9 cellular contexts compared by ENCODE assay signal in the genomic region with DNA sequence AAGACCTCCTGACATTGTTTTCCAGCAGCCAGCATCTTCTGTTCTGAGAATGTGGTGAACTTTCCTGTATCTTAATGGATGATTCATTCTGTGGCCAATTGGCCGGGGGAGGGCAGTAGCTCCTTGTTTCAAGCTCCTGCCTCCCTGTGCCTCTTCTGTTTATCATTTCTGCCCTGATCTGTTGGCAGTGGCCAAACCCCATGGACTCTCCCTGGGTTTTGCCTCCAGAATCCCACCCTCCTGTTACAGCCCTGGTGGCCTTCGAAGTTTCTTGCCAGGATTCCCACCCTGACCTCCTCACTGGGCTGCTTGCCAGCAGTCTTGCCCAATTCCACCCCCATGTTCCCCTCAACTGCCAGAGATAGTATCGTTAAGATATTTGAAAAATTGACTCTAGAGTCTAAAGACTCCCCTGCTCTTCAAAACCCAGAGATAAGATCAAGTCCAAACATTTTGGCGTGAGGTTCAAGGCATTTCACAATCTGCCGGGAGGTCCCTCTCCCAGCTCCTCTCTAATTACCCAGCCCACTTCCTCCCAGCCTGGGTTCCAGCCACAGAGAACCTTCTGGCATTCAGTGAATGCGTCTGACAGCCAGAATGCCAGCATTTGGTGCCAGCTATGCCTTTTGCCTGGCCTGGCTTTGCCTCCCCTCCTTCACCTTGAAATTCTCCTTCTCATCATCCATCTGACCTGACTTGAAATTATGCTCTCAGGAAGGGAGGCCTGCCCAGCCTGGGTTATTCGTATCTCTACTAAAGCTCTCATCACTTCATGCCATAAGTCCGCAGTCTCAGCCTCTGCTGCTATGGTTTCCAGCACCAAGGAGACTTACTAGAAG. TPM values are rescaled to one million over a fixed set of nuclear protein-coding genes. Genes with fewer than 3 reads are reported as not detected.
A peak's percentile ranks its signal among the peaks of the same experiment; 100 is the strongest.
DNase-seq lines count a peak whose midpoint lies in the region; ATAC-seq and TF ChIP-seq lines count a peak whose summit lies in the region.
"Had no signal": no experiment of that assay in that cellular context is flagged by ENCODE, and none has a peak within 500 bp of the region (broad histone marks: within the 10 kb centered on the region; RNA-seq: fewer than 3 reads in every experiment).

No MANE protein-coding gene starts in this region.

- no peaks in the 10 kb centered on the region for H3K27me3 ChIP-seq in WERI-Rb-1 (ENCODE audit: insufficient read depth, low read depth, severe bottlenecking)

- no peak overlapping the region for H3K4me3 ChIP-seq in WERI-Rb-1 (ENCODE audit: low read depth, low read length)

- no peak for TF ChIP-seq CTCF in WERI-Rb-1 (IDR thresholded peaks at IDR 0.05; ENCODE audit: low read depth, low read length)

- ATAC-seq in activated T-helper 17 cell treated with anti-CD3 and anti-CD28 coated beads, Interleukin-2, amount 50 U/mL, for 72 hours (replicated peaks), result peak; percentile 80

- DNase-seq in ACHN (peak; percentile 87), HuH-7.5 (ENCODE audit: low spot score) (peak; percentile 30), iPS-NIHi7 (ENCODE audit: extremely low spot score) (peak; percentile 32), stromal cell of bone marrow (ENCODE audit: low read depth) (peak; percentile 97), NCI-H82 (lab: John Stamatoyannopoulos, UW) (no peak), D341Med (ENCODE audit: low spot score) (no peak), WERI-Rb-1 (no peak)

- no peaks in the 10 kb centered on the region for H3K27me3 Mint-ChIP-seq in activated T-helper 17 cell treated with anti-CD3 and anti-CD28 coated beads, Interleukin-2, amount 50 U/mL, for 72 hours

- peak overlapping the region; percentile 6 for H3K27ac Mint-ChIP-seq in activated T-helper 17 cell treated with anti-CD3 and anti-CD28 coated beads, Interleukin-2, amount 50 U/mL, for 72 hours
- H3K27ac Mint-ChIP-seq: activated naive CD8-positive, alpha-beta T cell had no signal

- peaks cover 6% of the 10 kb centered on the region for H3K4me1 Mint-ChIP-seq in activated T-helper 17 cell treated with anti-CD3 and anti-CD28 coated beads, Interleukin-2, amount 50 U/mL, for 72 hours

- H3K4me3 Mint-ChIP-seq in activated T-helper 17 cell treated with anti-CD3 and anti-CD28 coated beads, Interleukin-2, amount 50 U/mL, for 72 hours, result no peak overlapping the region
- H3K4me3 Mint-ChIP-seq: activated naive CD8-positive, alpha-beta T cell had no signal

- no peaks in the 10 kb centered on the region for H3K36me3 ChIP-seq in WERI-Rb-1

- no peaks in the 10 kb centered on the region for H3K9me3 Mint-ChIP-seq in activated T-helper 17 cell treated with anti-CD3 and anti-CD28 coated beads, Interleukin-2, amount 50 U/mL, for 72 hours

- in situ Hi-C loops in ACHN (cut with HindIII; ENCODE audit: low pct_ligation_motif_present, low pct_unique_long_range_greater_than_20kb, low sequenced_read_pairs), result no loop called here

- H3K36me3 Mint-ChIP-seq in activated T-helper 17 cell treated with anti-CD3 and anti-CD28 coated beads, Interleukin-2, amount 50 U/mL, for 72 hours (ENCODE audit: low read depth), result no peaks in the 10 kb centered on the region
- H3K36me3 Mint-ChIP-seq: activated naive CD8-positive, alpha-beta T cell had no signal

- H3K9me3 ChIP-seq in WERI-Rb-1 (ENCODE audit: severe bottlenecking), result no peaks in the 10 kb centered on the region

- H3K27ac ChIP-seq in WERI-Rb-1, result no peak overlapping the region

RNA-seq across cellular contexts. Expression of gene TXNRD1, which starts 37.7 kb away (rescaled TPM):
- 100 to 1,000 TPM in 1 of 2 donors, 10 to 100 TPM in 1; 69.2 to 119 TPM for total RNA-seq in activated T-helper 17 cell treated with anti-CD3 and anti-CD28 coated beads, Interleukin-2, amount 50 U/mL, for 72 hours

RNA-seq across cellular contexts. Expression of gene NFYB, which starts 39.9 kb away (rescaled TPM):
- 10 to 100 TPM in 1 of 2 donors, 1 to 10 TPM in 1; 8.9 to 15.1 TPM for total RNA-seq in activated T-helper 17 cell treated with anti-CD3 and anti-CD28 coated beads, Interleukin-2, amount 50 U/mL, for 72 hours

Comparison
In these comparisons a context has a peak if more than half of its experiments do, and no peak if none do; other contexts are left out.
1. DNase-seq: peak in ACHN (single experiment), HuH-7.5 (single experiment), iPS-NIHi7 (single experiment) and stromal cell of bone marrow (single experiment); none in NCI-H82 (single experiment), D341Med (single experiment) and WERI-Rb-1 (single experiment).